ENCODE assay signal across 24 cellular contexts in the genomic region with DNA sequence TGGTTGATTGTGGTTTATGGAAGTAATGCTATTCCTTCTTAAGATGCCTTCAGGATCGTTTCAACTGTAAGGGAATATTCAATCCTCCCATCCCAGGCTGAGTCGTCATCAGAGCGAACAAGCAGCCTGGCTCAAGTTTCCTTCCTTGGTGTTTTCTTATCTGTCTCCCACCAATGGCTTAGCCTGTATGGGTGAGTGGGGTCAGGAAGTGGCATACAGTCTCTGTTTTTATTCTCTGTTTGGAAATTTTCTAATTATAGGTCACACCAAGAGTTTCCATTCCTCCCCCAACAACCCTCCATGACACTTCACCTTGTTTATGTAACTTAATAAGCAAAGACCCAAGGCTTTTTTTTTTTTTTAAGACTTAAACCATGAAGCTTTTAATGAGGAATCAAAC. TPM values are rescaled to one million over a fixed set of nuclear protein-coding genes. Genes with fewer than 3 reads are reported as not detected.
A peak's percentile ranks its signal among the peaks of the same experiment; 100 is the strongest.
DNase-seq lines count a peak whose midpoint lies in the region; ATAC-seq and TF ChIP-seq lines count a peak whose summit lies in the region.
"Had no signal": no experiment of that assay in that cellular context is flagged by ENCODE, and none has a peak within 500 bp of the region (broad histone marks: within the 10 kb centered on the region; RNA-seq: fewer than 3 reads in every experiment).

No MANE protein-coding gene starts in this region.

- in situ Hi-C loops in KBM-7 (cut with MboI; ENCODE audit: low pct_unique_long_range_greater_than_20kb, low sequenced_read_pairs): no loop called here

- DNase-seq in EH (ENCODE audit: low read depth) (peak; percentile 53), cardiac fibroblast (ENCODE audit: low read depth in 2 of 2) (peak; percentile 29 to 78), myocyte (ENCODE audit: low read depth) (peak; percentile 47), KBM-7 (no peak), psoas muscle (no peak), activated gamma-delta T cell treated with Interleukin-2 at 50 U/mL for 16 hours (no peak)
- DNase-seq: activated CD4-positive, CD25-positive, alpha-beta regulatory T cell treated with anti-CD3 and anti-CD28 coated beads, Interleukin-2, amount 50 U/mL, for 72 hours; CD4-positive, alpha-beta memory T cell; DMS79; endodermal cell; foreskin melanocyte; H9; left cardiac atrium; NCI-H1105; NCI-H2107; NCI-H526; ovary; sigmoid colon; stimulated activated CD4-positive, alpha-beta T cell treated with anti-CD3 and anti-CD28 coated beads, Interleukin-2, amount 100 ng/mL, for 24 hours had no signal

- H2AFZ ChIP-seq in Loucy (ENCODE audit: low read length): no peak overlapping the region

- H3K4me3 ChIP-seq in Loucy (ENCODE audit: low read length, poor library complexity, severe bottlenecking): no peak overlapping the region
- no peak overlapping the region for H3K4me3 ChIP-seq in cardiac fibroblast (replicated peaks in 1 of 2; ENCODE audit: low read depth in 2 of 2, low read length in 2 of 2)
- no peak overlapping the region for H3K4me3 ChIP-seq in psoas muscle
- H3K4me3 ChIP-seq: ovary, sigmoid colon, SJSA1 had no signal

- H3K9ac ChIP-seq in Loucy (ENCODE audit: low read depth, low read length, poor library complexity, severe bottlenecking): no peak overlapping the region

- H3K36me3 ChIP-seq in Loucy (ENCODE audit: insufficient read depth, low read length) (no peaks in the 10 kb centered on the region), psoas muscle (ENCODE audit: insufficient read depth in 1 of 2, low read depth in 1 of 2) (no peaks in the 10 kb centered on the region)
- H3K36me3 ChIP-seq: ovary, sigmoid colon had no signal

- ATAC-seq in GM19035 (IDR thresholded peaks at IDR 0.05; ENCODE audit: unreplicated experiment) (no peak), psoas muscle (no peak)
- ATAC-seq: left cardiac atrium had no signal

- no peaks in the 10 kb centered on the region for H3K9me3 ChIP-seq in Loucy (ENCODE audit: insufficient read depth, low read depth, low read length)
- H3K9me3 ChIP-seq in psoas muscle: no peaks in the 10 kb centered on the region
- H3K9me3 ChIP-seq: ovary, sigmoid colon, SJSA1 had no signal

- H3K27ac ChIP-seq in psoas muscle: no peak overlapping the region
- H3K27ac ChIP-seq: HL-60, ovary, sigmoid colon, SJSA1 had no signal

- H3F3A ChIP-seq in Loucy (ENCODE audit: low read depth): no peaks in the 10 kb centered on the region

- no peaks in the 10 kb centered on the region for H3K9me2 ChIP-seq in Loucy (replicated peaks; ENCODE audit: low read depth, low read length)

- no peaks in the 10 kb centered on the region for H3K27me3 ChIP-seq in Loucy (ENCODE audit: insufficient read depth, low read length, poor library complexity, severe bottlenecking)
- no peaks in the 10 kb centered on the region for H3K27me3 ChIP-seq in psoas muscle (ENCODE audit: insufficient read depth in 3 of 3, low read length in 2 of 3)
- H3K27me3 ChIP-seq: ovary, sigmoid colon, SJSA1 had no signal

- H3K4me1 ChIP-seq in Loucy (ENCODE audit: insufficient read depth, low read length, poor library complexity, severe bottlenecking) (peaks cover 12% of the 10 kb centered on the region), psoas muscle (no peaks in the 10 kb centered on the region)
- H3K4me1 ChIP-seq: sigmoid colon had no signal

- H3K79me2 ChIP-seq in Loucy (ENCODE audit: insufficient read depth, low read length): no peaks in the 10 kb centered on the region

- intact Hi-C loops in psoas muscle (cut with DNase I): no loop called here

- no peaks in the 10 kb centered on the region for H4K20me1 ChIP-seq in Loucy (ENCODE audit: insufficient read depth, low read length, poor library complexity, severe bottlenecking)

- peak overlapping the region; percentile 14 for H3K4me2 ChIP-seq in Loucy (ENCODE audit: low read depth, low read length, poor library complexity, severe bottlenecking)

- WGBS in psoas muscle, 3 donors: 31 to 40% (median 36%) methylated on average over 3 of the region's 3 CpGs

- TF ChIP-seq CTCF in Loucy (conservative IDR thresholded peaks at IDR 0.05; ENCODE audit: low read length): no peak
- no peak for TF ChIP-seq CTCF in cardiac fibroblast (IDR thresholded peaks at IDR 0.05; ENCODE audit: low read depth, low read length)
- TF ChIP-seq CTCF in psoas muscle (IDR thresholded peaks at IDR 0.05): no peak

RNA-seq across cellular contexts. Expression of a gene that starts 56.2 kb away (rescaled TPM):
- total RNA-seq in myocyte: 0.36 and 0.51 TPM in 2 replicates
- polyA plus RNA-seq in myocyte (2012): not detected
- 10 to 100 TPM in 2 of 4 donors, 1 to 10 TPM in 2; 6.1 to 19.4 (median 10.2) TPM for total RNA-seq in psoas muscle
- polyA plus RNA-seq in psoas muscle: 1 to 10 TPM; 3.6 to 4.9 (median 4.5) TPM
- total RNA-seq: CD4-positive, alpha-beta memory T cell; T-helper 2 cell treated with Interferon-gamma antibody and Interleukin-4, amounts not matched to agents 100 ng/mL and 5 ng/mL, for 36 hours had no signal
- polyA plus RNA-seq: CD4-positive, alpha-beta memory T cell had no signal

Comparison
In these comparisons a context has a peak if more than half of its experiments do, and no peak if none do; other contexts are left out.
1. DNase-seq: peak in EH (single experiment), cardiac fibroblast (2 of 2) and myocyte (single experiment); none in KBM-7 (single experiment), psoas muscle (0 of 2) and activated gamma-delta T cell treated with Interleukin-2 at 50 U/mL for 16 hours (single experiment).